In the genomic region with DNA sequence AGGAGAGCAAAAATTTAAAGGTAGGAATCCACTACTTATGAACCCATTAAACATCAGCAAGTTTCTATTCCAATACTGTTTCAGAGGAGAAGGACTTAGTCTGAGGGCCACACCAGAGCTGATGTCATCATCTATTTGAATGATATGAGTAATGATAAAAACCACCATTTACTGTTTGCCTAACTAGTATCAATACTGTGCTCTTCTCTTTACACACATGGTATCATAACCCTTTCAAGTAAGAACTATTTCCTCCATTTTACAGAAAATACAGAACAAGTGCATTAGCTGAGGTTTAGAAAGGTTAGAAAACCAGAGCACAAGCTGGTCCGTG, we compare ENCODE assay signal across 1 cellular context.
TF ChIP-seq lines count a peak whose summit lies in the region.

No MANE protein-coding gene starts in this region.

TF ChIP-seq in SK-N-SH, 30 proteins besides CTCF, POLR2A, EP300 and RAD21 (continued from another document):
- TF ChIP-seq, protein P1, sequence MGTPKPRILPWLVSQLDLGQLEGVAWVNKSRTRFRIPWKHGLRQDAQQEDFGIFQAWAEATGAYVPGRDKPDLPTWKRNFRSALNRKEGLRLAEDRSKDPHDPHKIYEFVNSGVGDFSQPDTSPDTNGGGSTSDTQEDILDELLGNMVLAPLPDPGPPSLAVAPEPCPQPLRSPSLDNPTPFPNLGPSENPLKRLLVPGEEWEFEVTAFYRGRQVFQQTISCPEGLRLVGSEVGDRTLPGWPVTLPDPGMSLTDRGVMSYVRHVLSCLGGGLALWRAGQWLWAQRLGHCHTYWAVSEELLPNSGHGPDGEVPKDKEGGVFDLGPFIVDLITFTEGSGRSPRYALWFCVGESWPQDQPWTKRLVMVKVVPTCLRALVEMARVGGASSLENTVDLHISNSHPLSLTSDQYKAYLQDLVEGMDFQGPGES (IDR thresholded peaks at IDR 0.05; ENCODE audit: low read depth, low read length): no peak
TF ChIP-seq in SK-N-SH: peak in this region for 0.
